Comparison of ENCODE assay signal across 9 cellular contexts in genomic region chr10:21020545-21020944, GRCh38.
A peak's percentile ranks its signal among the peaks of the same experiment; 100 is the strongest.
DNase-seq lines count a peak whose midpoint lies in the region; ATAC-seq, FAIRE-seq and TF ChIP-seq lines count a peak whose summit lies in the region.
"Had no signal": no experiment of that assay in that cellular context is flagged by ENCODE, and none has a peak within 500 bp of the region (broad histone marks: within the 10 kb centered on the region; RNA-seq: fewer than 3 reads in every experiment).

No MANE protein-coding gene starts in this region.

- no peak overlapping the region for H2BK15ac ChIP-seq in mesenchymal stem cell (ENCODE audit: low read depth, poor library complexity, severe bottlenecking)

- H3K14ac ChIP-seq in mesenchymal stem cell (ENCODE audit: low read length in 2 of 2) = no peak overlapping the region

- H3K4me2 ChIP-seq in mesenchymal stem cell (ENCODE audit: low read length, poor library complexity, severe bottlenecking) = no peak overlapping the region

- intact Hi-C loops in activated CD4-positive, alpha-beta memory T cell treated with anti-CD3 and anti-CD28 coated beads for 36 hours (cut with micrococcal nuclease) = no loop called here

- H3K4ac ChIP-seq in mesenchymal stem cell (ENCODE audit: low read depth in 1 of 2, low read length in 2 of 2) = no peak overlapping the region

- no peak overlapping the region for H3K23ac ChIP-seq in mesenchymal stem cell (ENCODE audit: low read length in 2 of 2)

- CTCF ChIA-PET in activated CD4-positive, alpha-beta memory T cell treated with anti-CD3 and anti-CD28 coated beads for 36 hours (lab: Charles Lee) = interaction anchor here (1.6 kb wide), 1 partner anchor 9 kb away, joined by 5 read pairs; no protein-coding TSS in a partner anchor

- no peaks in the 10 kb centered on the region for H3K4me1 Mint-ChIP-seq in activated CD4-positive, alpha-beta memory T cell treated with anti-CD3 and anti-CD28 coated beads for 36 hours (ENCODE audit: low read depth)

- H2BK12ac ChIP-seq in mesenchymal stem cell (ENCODE audit: low read length in 2 of 2) = no peak overlapping the region

- no peak overlapping the region for H3K4me3 Mint-ChIP-seq in activated CD4-positive, alpha-beta memory T cell treated with anti-CD3 and anti-CD28 coated beads for 36 hours

- 92% methylated on average over 7 of the region's 7 CpGs for WGBS in mesenchymal stem cell

- no peaks in the 10 kb centered on the region for H3K27me3 Mint-ChIP-seq in activated CD4-positive, alpha-beta memory T cell treated with anti-CD3 and anti-CD28 coated beads for 36 hours

- H3K27ac ChIP-seq in mesenchymal stem cell (ENCODE audit: low read length, poor library complexity, severe bottlenecking) = no peak overlapping the region
- H3K27ac ChIP-seq: neutrophil had no signal

- no peak overlapping the region for H3K9ac ChIP-seq in mesenchymal stem cell (ENCODE audit: low read length)

- no peak for TF ChIP-seq POLR2A in GM12892 (IDR thresholded peaks at IDR 0.05; ENCODE audit: low read depth, low read length)

- H2BK5ac ChIP-seq in mesenchymal stem cell (ENCODE audit: low read depth, low read length, poor library complexity, severe bottlenecking) = no peak overlapping the region

- peak; percentile 83 for ATAC-seq in GM21526 (IDR thresholded peaks at IDR 0.05; ENCODE audit: low FRiP score, unreplicated experiment)
- no peak for ATAC-seq in HG03139 (IDR thresholded peaks at IDR 0.05; ENCODE audit: unreplicated experiment)

- H2BK120ac ChIP-seq in mesenchymal stem cell (ENCODE audit: low read depth, low read length) = no peak overlapping the region

- H3K36me3 ChIP-seq in mesenchymal stem cell (ENCODE audit: control insufficient read depth in 1 of 2, insufficient read depth in 2 of 2, low read depth in 1 of 2, low read length in 2 of 2) = no peaks in the 10 kb centered on the region
- H3K36me3 ChIP-seq: neutrophil had no signal

- no peak overlapping the region for H3K27ac Mint-ChIP-seq in activated CD4-positive, alpha-beta memory T cell treated with anti-CD3 and anti-CD28 coated beads for 36 hours

- no peaks in the 10 kb centered on the region for H3K36me3 Mint-ChIP-seq in activated CD4-positive, alpha-beta memory T cell treated with anti-CD3 and anti-CD28 coated beads for 36 hours

- no peaks in the 10 kb centered on the region for H3K27me3 ChIP-seq in mesenchymal stem cell (ENCODE audit: control insufficient read depth in 1 of 2, insufficient read depth in 1 of 2, low read length in 2 of 2)
- H3K27me3 ChIP-seq: neutrophil had no signal

- H3K4me3 ChIP-seq in mesenchymal stem cell (ENCODE audit: insufficient read depth in 1 of 2, low read depth in 1 of 2, low read length in 2 of 2) = no peak overlapping the region

- POLR2A ChIA-PET in activated CD4-positive, alpha-beta memory T cell treated with anti-CD3 and anti-CD28 coated beads for 36 hours (lab: Charles Lee) = no interaction called here

- H2AK5ac ChIP-seq in mesenchymal stem cell (ENCODE audit: low read length, severe bottlenecking) = no peak overlapping the region

- H4K91ac ChIP-seq in mesenchymal stem cell (ENCODE audit: low read length) = no peak overlapping the region

- no peaks in the 10 kb centered on the region for H3K9me3 ChIP-seq in mesenchymal stem cell (ENCODE audit: control insufficient read depth, low read length)
- H3K9me3 ChIP-seq: neutrophil had no signal

- no peaks in the 10 kb centered on the region for H3K4me1 ChIP-seq in mesenchymal stem cell (ENCODE audit: control insufficient read depth, insufficient read depth, low read depth, low read length)

- H2AFZ ChIP-seq in mesenchymal stem cell (ENCODE audit: low read depth, low read length) = no peak overlapping the region

- H3K18ac ChIP-seq in mesenchymal stem cell (ENCODE audit: low read depth in 1 of 2, low read length in 2 of 2) = no peak overlapping the region

- no peak overlapping the region for H4K8ac ChIP-seq in mesenchymal stem cell (ENCODE audit: low read length)

- H3K9me3 Mint-ChIP-seq in activated CD4-positive, alpha-beta memory T cell treated with anti-CD3 and anti-CD28 coated beads for 36 hours = no peaks in the 10 kb centered on the region

- FAIRE-seq in GM12892 (lab: Jason Lieb, UNC) = no peak

- no peaks in the 10 kb centered on the region for H3K79me1 ChIP-seq in mesenchymal stem cell (replicated peaks; ENCODE audit: low read length, poor library complexity, severe bottlenecking)

- DNase-seq in GM12892 (ENCODE audit: insufficient read length) = peak; percentile 25
- peak; percentile 45 for DNase-seq in HT1080 (ENCODE audit: low read depth)
- DNase-seq in activated CD4-positive, alpha-beta memory T cell treated with anti-CD3 and anti-CD28 coated beads for 36 hours = peak; percentile 29
- DNase-seq in mesenchymal stem cell = peak; percentile 5
- no peak for DNase-seq in cerebellum (ENCODE audit: low spot score)
- no peak for DNase-seq in DMS79 treated with DMSO at 0.1 percent for 48 hours (lab: John Stamatoyannopoulos, UW)

Comparison
In these comparisons a context has a peak if more than half of its experiments do, and no peak if none do; other contexts are left out.
1. DNase-seq: peak in GM12892 (single experiment), HT1080 (single experiment), activated CD4-positive, alpha-beta memory T cell treated with anti-CD3 and anti-CD28 coated beads for 36 hours (single experiment) and mesenchymal stem cell (single experiment); none in cerebellum (single experiment) and DMS79 treated with DMSO at 0.1 percent for 48 hours (single experiment).